ENCODE assay signal across 8 cellular contexts in the genomic region with DNA sequence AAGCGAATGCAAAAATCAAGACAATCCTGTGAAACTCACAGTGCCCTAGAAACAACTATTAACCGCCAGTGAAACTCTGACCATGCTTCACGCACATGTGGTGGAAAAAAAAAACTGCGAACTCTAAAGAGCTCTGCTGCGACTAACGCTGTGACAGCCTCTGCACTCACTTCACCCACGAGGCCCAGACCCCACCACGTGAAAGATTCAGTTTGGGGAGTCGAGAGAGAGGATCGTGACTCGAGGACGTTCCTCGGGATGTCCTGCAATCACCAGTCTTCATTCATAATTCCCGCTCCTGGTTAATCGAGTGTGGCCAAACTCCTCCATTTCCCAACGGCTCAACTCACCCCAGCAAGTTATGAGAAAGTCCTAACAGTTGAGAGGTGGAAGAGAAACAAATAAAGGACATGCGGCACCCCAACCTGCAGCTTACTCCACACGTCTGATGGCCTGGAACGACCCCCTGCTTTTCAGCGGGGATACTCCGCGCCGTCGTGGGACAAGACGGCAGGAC. TPM values are rescaled to one million over a fixed set of nuclear protein-coding genes. Genes with fewer than 3 reads are reported as not detected.
DNase-seq lines count a peak whose midpoint lies in the region; ATAC-seq and TF ChIP-seq lines count a peak whose summit lies in the region.

No MANE protein-coding gene starts in this region.

- no peaks in the 10 kb centered on the region for H3K9me3 ChIP-seq in body of pancreas

- peaks cover 25% of the 10 kb centered on the region for H3K4me1 ChIP-seq in body of pancreas

- peak overlapping the region; percentile 14 to 96 (median 92) for H3K27ac ChIP-seq in body of pancreas

- in situ Hi-C loops in SK-MEL-5 (cut with HindIII; ENCODE audit: low pct_unique_long_range_greater_than_20kb, low sequenced_read_pairs), result no loop called here

- TF ChIP-seq POLR2A in body of pancreas (IDR thresholded peaks at IDR 0.05) (no peak), lower leg skin (IDR thresholded peaks at IDR 0.05) (no peak)

- H3K27me3 ChIP-seq in body of pancreas, result no peaks in the 10 kb centered on the region

- peaks cover 0 to 7% of the 10 kb centered on the region in 2 donors for H3K36me3 ChIP-seq in body of pancreas (replicated peaks in 1 of 2; ENCODE audit: insufficient read depth in 1 of 2, low read depth in 2 of 2)

- TF ChIP-seq CTCF in body of pancreas (IDR thresholded peaks at IDR 0.05) (no peak), lower leg skin (IDR thresholded peaks at IDR 0.05) (no peak)

- ATAC-seq in body of pancreas (no peak), GM18909 (IDR thresholded peaks at IDR 0.05; ENCODE audit: poor library complexity, unreplicated experiment) (no peak)

- H3K4me3 ChIP-seq in body of pancreas (peak overlapping the region; percentile 66 to 89), lower leg skin (ENCODE audit: low read depth, poor library complexity, severe bottlenecking) (peak overlapping the region; percentile 95)

- intact Hi-C loops in body of pancreas (cut with DNase I), result no loop called here
- intact Hi-C loops in lower leg skin (cut with DNase I; ENCODE audit: low total_unique reads), result no loop called here

- 0 to 1% methylated on average over 17 to 25 of the region's 25 CpGs for WGBS in body of pancreas, 2 donors
- 0 to 2% methylated on average over 25 of the region's 25 CpGs for WGBS in lower leg skin, 2 donors

- peak in 2 of 3 experiments; percentile 64 to 70 for DNase-seq in NCI-H1417 (lab: John Stamatoyannopoulos, UW)
- DNase-seq in NCI-H1417 treated with DMSO at 0.1 percent for 48 hours (lab: John Stamatoyannopoulos, UW), result no peak
- peak; percentile 38 for DNase-seq in SK-MEL-5 (ENCODE audit: low read depth, low spot score)
- DNase-seq in body of pancreas, result peak in 1 of 4 donors; percentile 12
- peak in 1 of 2 donors; percentile 30 for DNase-seq in lower leg skin (ENCODE audit: low spot score in 2 of 2)
- DNase-seq in stimulated activated CD8-positive, alpha-beta memory T cell treated with anti-CD3 and anti-CD28 coated beads, Interleukin-12 subunit alpha, Interleukin-12 subunit beta, amount 100 ng/mL, for 1 hour (ENCODE audit: low read depth), result peak; percentile 8
- no peak for DNase-seq in GOT3 (lab: John Stamatoyannopoulos, UW)

RNA-seq across cellular contexts. Expression of gene SERBP1, which starts 1.1 kb away (rescaled TPM):
- 238 and 239 TPM in 2 replicates for total RNA-seq in SK-MEL-5 (2014; rRNA removed; shearing (Covaris generic))
- 218 and 224 TPM in 2 replicates for polyA plus RNA-seq in SK-MEL-5 (2015; cell fraction: cytosol; rRNA removed)
- polyA plus RNA-seq in SK-MEL-5 (2015; cell fraction: nucleus; rRNA removed), result 56.6 and 73.2 TPM in 2 replicates
- total RNA-seq in body of pancreas, result 100 to 1,000 TPM in 1 of 2 donors, 10 to 100 TPM in 1; 77.5 to 123 TPM
- 100 to 1,000 TPM; 232 to 292 (median 273) TPM for total RNA-seq in lower leg skin

Comparison
In these comparisons a context has a peak if more than half of its experiments do, and no peak if none do; other contexts are left out.
1. DNase-seq: peak in NCI-H1417 (2 of 3), SK-MEL-5 (single experiment) and stimulated activated CD8-positive, alpha-beta memory T cell treated with anti-CD3 and anti-CD28 coated beads, Interleukin-12 subunit alpha, Interleukin-12 subunit beta, amount 100 ng/mL, for 1 hour (single experiment); none in NCI-H1417 treated with DMSO at 0.1 percent for 48 hours (single experiment) and GOT3 (single experiment).